ENCODE assay signal across 8 cellular contexts in genomic region chr1:225987491-225988316, GRCh38. TPM values are rescaled to one million over a fixed set of nuclear protein-coding genes. Genes with fewer than 3 reads are reported as not detected.
DNase-seq lines count a peak whose midpoint lies in the region; ATAC-seq and TF ChIP-seq lines count a peak whose summit lies in the region.

No MANE protein-coding gene starts in this region.

- TF ChIP-seq CTCF in cardiac muscle cell (IDR thresholded peaks at IDR 0.05; ENCODE audit: low read depth, low read length) (peak; percentile 71), ascending aorta (IDR thresholded peaks at IDR 0.05) (peak; percentile 48 to 65 (median 59))

- H3K27me3 ChIP-seq in cardiac muscle cell, result no peaks in the 10 kb centered on the region
- H3K27me3 ChIP-seq in ascending aorta, result no peaks in the 10 kb centered on the region

- intact Hi-C loops in Right ventricle myocardium superior (cut with DNase I), result no loop called here
- intact Hi-C loops in ascending aorta (cut with DNase I), result no loop called here

- H3K27ac ChIP-seq in cardiac muscle cell, result peak overlapping the region; percentile 50
- H3K27ac ChIP-seq in ascending aorta, result no peak overlapping the region

- H3K36me3 ChIP-seq in cardiac muscle cell (peaks cover 60% of the 10 kb centered on the region), ascending aorta (peaks cover 48 to 89% of the 10 kb centered on the region in 2 donors)

- H3K4me3 ChIP-seq in cardiac muscle cell, result no peak overlapping the region
- no peak overlapping the region for H3K4me3 ChIP-seq in ascending aorta

- H3K4me1 ChIP-seq in cardiac muscle cell (ENCODE audit: low read depth), result no peaks in the 10 kb centered on the region
- no peaks in the 10 kb centered on the region for H3K4me1 ChIP-seq in ascending aorta

- DNase-seq in cardiac muscle cell (ENCODE audit: low read depth in 1 of 2, low spot score in 1 of 2) (peak; percentile 41 to 74), Right ventricle myocardium superior (no peak), NCI-H2081 treated with DMSO at 0.1 percent for 48 hours (lab: John Stamatoyannopoulos, UW) (peak; percentile 30), ascending aorta (ENCODE audit: low spot score in 2 of 2) (no peak), left lobe of liver (ENCODE audit: low spot score) (no peak), islet precursor cell (no peak), HPDE6-E6E7 (ENCODE audit: extremely low spot score) (no peak)

- ATAC-seq in Right ventricle myocardium superior (ENCODE audit: poor library complexity) (no peak), left lobe of liver (peak; percentile 85), GM18498 (IDR thresholded peaks at IDR 0.05; ENCODE audit: unreplicated experiment) (no peak)

- H3K9me3 ChIP-seq in cardiac muscle cell (ENCODE audit: low read depth) (no peaks in the 10 kb centered on the region), ascending aorta (no peaks in the 10 kb centered on the region)

RNA-seq across cellular contexts. Expression of gene SDE2, which starts 11.4 kb away (rescaled TPM):
- total RNA-seq in cardiac muscle cell (16.1 and 21.1 TPM in 2 replicates), Right ventricle myocardium superior (9.4 TPM), ascending aorta (12.3 TPM), left lobe of liver (8.0 TPM)
- 17.6 and 28.3 TPM in 2 replicates for polyA plus RNA-seq in cardiac muscle cell

RNA-seq across cellular contexts. Expression of gene LEFTY2, which starts 46.7 kb away (rescaled TPM):
- total RNA-seq in cardiac muscle cell (4.0 and 14.0 TPM in 2 replicates), Right ventricle myocardium superior (0.24 TPM), ascending aorta (2.6 TPM), left lobe of liver (not detected)
- polyA plus RNA-seq in cardiac muscle cell, result 2.7 and 9.0 TPM in 2 replicates

Comparison
In these comparisons a context has a peak if more than half of its experiments do, and no peak if none do; other contexts are left out.
1. DNase-seq: peak in cardiac muscle cell (2 of 2) and NCI-H2081 treated with DMSO at 0.1 percent for 48 hours (single experiment); none in Right ventricle myocardium superior (single experiment), ascending aorta (0 of 2), left lobe of liver (single experiment), islet precursor cell (single experiment) and HPDE6-E6E7 (single experiment).